In genomic region chr17:16215965-16216316, GRCh38 we compare ENCODE assay signal across 8 cellular contexts. TPM values are rescaled to one million over a fixed set of nuclear protein-coding genes. Genes with fewer than 3 reads are reported as not detected.
DNase-seq lines count a peak whose midpoint lies in the region; ATAC-seq and TF ChIP-seq lines count a peak whose summit lies in the region.

No MANE protein-coding gene starts in this region.

- intact Hi-C loops in activated T-helper 2 cell treated with anti-CD3 and anti-CD28 coated beads, Interferon-gamma antibody, Interleukin-2, Interleukin-4, amounts not matched to agents 10 μg/mL and 5 μg/mL and 100 μg/mL, durations not matched to agents 14 hours and 24 hours and 36 hours (cut with micrococcal nuclease) = loop anchor here (2.0 to 10.0 kb wide), 3 partner anchors 51 to 187 kb away; partner anchors contain the start of gene CENPV
- intact Hi-C loops in heart right ventricle (cut with DNase I) = loop anchor here in 4 of 10 donors (5.0 to 10.0 kb wide), 2 partner anchors 59 to 71 kb away; no protein-coding TSS in a partner anchor

- DNase-seq in activated T-helper 2 cell treated with anti-CD3 and anti-CD28 coated beads, Interferon-gamma antibody, Interleukin-2, Interleukin-4, amounts not matched to agents 10 μg/mL and 5 μg/mL and 100 μg/mL, durations not matched to agents 14 hours and 24 hours and 36 hours (ENCODE audit: low spot score) = peak; percentile 32
- DNase-seq in heart right ventricle (no peak), pons (ENCODE audit: low spot score) (peak; percentile 59), LoVo (ENCODE audit: low spot score) (no peak), NCI-H82 (lab: John Stamatoyannopoulos, UW) (no peak)

- no peaks in the 10 kb centered on the region for H4K20me1 ChIP-seq in KMS-11 (ENCODE audit: insufficient read depth)

- peak overlapping the region; percentile 88 for H3K4me3 Mint-ChIP-seq in activated T-helper 2 cell treated with anti-CD3 and anti-CD28 coated beads, Interferon-gamma antibody, Interleukin-2, Interleukin-4, amounts not matched to agents 10 μg/mL and 5 μg/mL and 100 μg/mL, durations not matched to agents 14 hours and 24 hours and 36 hours (ENCODE audit: low read depth)

- peak overlapping the region; percentile 48 for H3K4me2 ChIP-seq in KMS-11

- TF ChIP-seq CTCF in KMS-11 (conservative IDR thresholded peaks at IDR 0.05; ENCODE audit: low read depth, low read length) = no peak
- TF ChIP-seq CTCF in heart right ventricle (IDR thresholded peaks at IDR 0.05) = no peak

- no peaks in the 10 kb centered on the region for H3K27me3 Mint-ChIP-seq in activated T-helper 2 cell treated with anti-CD3 and anti-CD28 coated beads, Interferon-gamma antibody, Interleukin-2, Interleukin-4, amounts not matched to agents 10 μg/mL and 5 μg/mL and 100 μg/mL, durations not matched to agents 14 hours and 24 hours and 36 hours (ENCODE audit: low read depth)

- H3K79me2 ChIP-seq in KMS-11 (ENCODE audit: insufficient read depth, low read depth) = peaks cover 62% of the 10 kb centered on the region

- H3K36me3 Mint-ChIP-seq in activated T-helper 2 cell treated with anti-CD3 and anti-CD28 coated beads, Interferon-gamma antibody, Interleukin-2, Interleukin-4, amounts not matched to agents 10 μg/mL and 5 μg/mL and 100 μg/mL, durations not matched to agents 14 hours and 24 hours and 36 hours (ENCODE audit: low read depth) = peaks cover 7% of the 10 kb centered on the region

- peak; percentile 6 for ATAC-seq in GM18519 (IDR thresholded peaks at IDR 0.05; ENCODE audit: low FRiP score, unreplicated experiment)
- peak in 7 of 8 donors; percentile 9 to 40 (median 14) for ATAC-seq in heart right ventricle
- no peak for ATAC-seq in HG03039 (IDR thresholded peaks at IDR 0.05; ENCODE audit: unreplicated experiment)

- H3K4me1 ChIP-seq in KMS-11 (ENCODE audit: low read depth, poor library complexity, severe bottlenecking) = peaks cover 24% of the 10 kb centered on the region
- H3K4me1 ChIP-seq in heart right ventricle = peaks cover 3 to 65% (median 50%) of the 10 kb centered on the region in 9 donors

- H2AFZ ChIP-seq in KMS-11 (ENCODE audit: low read depth) = peak overlapping the region; percentile 61; the same call in 1 of the 2 replicates

- WGBS in heart right ventricle, 2 donors = 18 to 20% methylated on average over 22 of the region's 22 CpGs

- H3K4me1 Mint-ChIP-seq in activated T-helper 2 cell treated with anti-CD3 and anti-CD28 coated beads, Interferon-gamma antibody, Interleukin-2, Interleukin-4, amounts not matched to agents 10 μg/mL and 5 μg/mL and 100 μg/mL, durations not matched to agents 14 hours and 24 hours and 36 hours (ENCODE audit: low read depth) = peaks cover 29% of the 10 kb centered on the region

- H3K36me3 ChIP-seq in KMS-11 (ENCODE audit: insufficient read depth) (no peaks in the 10 kb centered on the region), heart right ventricle (peaks cover 0 to 5% (median 0%) of the 10 kb centered on the region in 9 donors)

- H3K9ac ChIP-seq in KMS-11 = peak overlapping the region; percentile 87

- no peaks in the 10 kb centered on the region for H3K27me3 ChIP-seq in KMS-11 (ENCODE audit: insufficient read depth, low read depth)
- H3K27me3 ChIP-seq in heart right ventricle = no peaks in the 10 kb centered on the region

- H3K9me3 ChIP-seq in heart right ventricle = no peaks in the 10 kb centered on the region

- no peak overlapping the region for H3K4me3 ChIP-seq in KMS-11 (IDR thresholded peaks at IDR 0.05; ENCODE audit: insufficient read depth, low read depth, low read length)
- peak overlapping the region; percentile 63 to 100 (median 92) for H3K4me3 ChIP-seq in heart right ventricle

- H3K27ac ChIP-seq in KMS-11 (peak overlapping the region; percentile 79), heart right ventricle (peak overlapping the region; percentile 85 to 100 (median 98))

- H3K27ac Mint-ChIP-seq in activated T-helper 2 cell treated with anti-CD3 and anti-CD28 coated beads, Interferon-gamma antibody, Interleukin-2, Interleukin-4, amounts not matched to agents 10 μg/mL and 5 μg/mL and 100 μg/mL, durations not matched to agents 14 hours and 24 hours and 36 hours = peak overlapping the region; percentile 81

- H3K9me3 Mint-ChIP-seq in activated T-helper 2 cell treated with anti-CD3 and anti-CD28 coated beads, Interferon-gamma antibody, Interleukin-2, Interleukin-4, amounts not matched to agents 10 μg/mL and 5 μg/mL and 100 μg/mL, durations not matched to agents 14 hours and 24 hours and 36 hours = no peaks in the 10 kb centered on the region

RNA-seq across cellular contexts. Expression of gene NCOR1, which starts 0.6 kb away (rescaled TPM):
- 134 and 139 TPM in 2 replicates for total RNA-seq in activated T-helper 2 cell treated with anti-CD3 and anti-CD28 coated beads, Interferon-gamma antibody, Interleukin-2, Interleukin-4, amounts not matched to agents 10 μg/mL and 5 μg/mL and 100 μg/mL, durations not matched to agents 14 hours and 24 hours and 36 hours
- 10 to 100 TPM; 61.4 to 81.6 (median 74.8) TPM for total RNA-seq in heart right ventricle
- polyA plus RNA-seq in heart right ventricle = 100 to 1,000 TPM in 1 of 2 donors, 10 to 100 TPM in 1; 27.0 to 103 TPM

RNA-seq across cellular contexts. Expression of gene PIGL, which starts 1.1 kb away (rescaled TPM):
- total RNA-seq in activated T-helper 2 cell treated with anti-CD3 and anti-CD28 coated beads, Interferon-gamma antibody, Interleukin-2, Interleukin-4, amounts not matched to agents 10 μg/mL and 5 μg/mL and 100 μg/mL, durations not matched to agents 14 hours and 24 hours and 36 hours = 40.1 and 40.6 TPM in 2 replicates
- 10 to 100 TPM in 4 of 10 donors, 1 to 10 TPM in 6; 7.8 to 12.0 (median 9.5) TPM for total RNA-seq in heart right ventricle
- 10 to 100 TPM in 1 of 2 donors, 1 to 10 TPM in 1; 6.1 to 14.6 TPM for polyA plus RNA-seq in heart right ventricle

Comparison
In these comparisons a context has a peak if more than half of its experiments do, and no peak if none do; other contexts are left out.
1. DNase-seq: peak in activated T-helper 2 cell treated with anti-CD3 and anti-CD28 coated beads, Interferon-gamma antibody, Interleukin-2, Interleukin-4, amounts not matched to agents 10 μg/mL and 5 μg/mL and 100 μg/mL, durations not matched to agents 14 hours and 24 hours and 36 hours (single experiment) and pons (single experiment); none in heart right ventricle (0 of 2), LoVo (single experiment) and NCI-H82 (single experiment).